In genomic region chr13:40644838-40645620, GRCh38 we compare ENCODE assay signal across 9 cellular contexts. TPM values are rescaled to one million over a fixed set of nuclear protein-coding genes. Genes with fewer than 3 reads are reported as not detected.
DNase-seq lines count a peak whose midpoint lies in the region; ATAC-seq lines count a peak whose summit lies in the region.
"Had no signal": no experiment of that assay in that cellular context is flagged by ENCODE, and none has a peak within 500 bp of the region (broad histone marks: within the 10 kb centered on the region; RNA-seq: fewer than 3 reads in every experiment).

No MANE protein-coding gene starts in this region.

- no peaks in the 10 kb centered on the region for H3K27me3 Mint-ChIP-seq in activated T-cell treated with anti-CD3 and anti-CD28 coated beads, Interleukin-2, amount 50 U/mL, for 72 hours (ENCODE audit: low read depth)
- no peaks in the 10 kb centered on the region for H3K27me3 Mint-ChIP-seq in activated T-helper 1 cell treated with anti-CD3 and anti-CD28 coated beads, Interleukin-12 subunit alpha, Interleukin-12 subunit beta, Interleukin-2, Interleukin-4 antibody, amounts not matched to agents 30 ng/mL and 10 ng/mL and 1 ng/mL, durations not matched to agents 14 hours and 24 hours and 36 hours (ENCODE audit: insufficient read depth)
- no peaks in the 10 kb centered on the region for H3K27me3 Mint-ChIP-seq in stimulated activated naive CD8-positive, alpha-beta T cell treated with anti-CD3 and anti-CD28 coated beads, Interleukin-15, amount 100 ng/mL, for 72 hours

- H3K27me3 ChIP-seq in HAP-1 (ENCODE audit: low read depth), result no peaks in the 10 kb centered on the region

- no peaks in the 10 kb centered on the region for H3K9me3 ChIP-seq in HAP-1

- no peak overlapping the region for H3K4me3 ChIP-seq in HAP-1

- ATAC-seq in activated T-cell treated with anti-CD3 and anti-CD28 coated beads, Interleukin-2, amount 50 U/mL, for 72 hours (replicated peaks in 1 of 2), result peak; percentile 73 to 91
- ATAC-seq in stimulated activated naive CD8-positive, alpha-beta T cell treated with anti-CD3 and anti-CD28 coated beads, Interleukin-15, amount 100 ng/mL, for 72 hours, result peak; percentile 76
- ATAC-seq in GM18520 (IDR thresholded peaks at IDR 0.05; ENCODE audit: unreplicated experiment) (no peak), HG02588 (IDR thresholded peaks at IDR 0.05; ENCODE audit: unreplicated experiment) (no peak)

- in situ Hi-C loops in HAP-1 (cut with MboI; ENCODE audit: low sequenced_read_pairs), result no loop called here

- H3K9me3 Mint-ChIP-seq in activated T-cell treated with anti-CD3 and anti-CD28 coated beads, Interleukin-2, amount 50 U/mL, for 72 hours, result no peaks in the 10 kb centered on the region
- H3K9me3 Mint-ChIP-seq in activated T-helper 1 cell treated with anti-CD3 and anti-CD28 coated beads, Interleukin-12 subunit alpha, Interleukin-12 subunit beta, Interleukin-2, Interleukin-4 antibody, amounts not matched to agents 30 ng/mL and 10 ng/mL and 1 ng/mL, durations not matched to agents 14 hours and 24 hours and 36 hours, result no peaks in the 10 kb centered on the region
- H3K9me3 Mint-ChIP-seq in stimulated activated naive CD8-positive, alpha-beta T cell treated with anti-CD3 and anti-CD28 coated beads, Interleukin-15, amount 100 ng/mL, for 72 hours, result no peaks in the 10 kb centered on the region

- H3K4me1 ChIP-seq in HAP-1, result peaks cover 35% of the 10 kb centered on the region

- no peaks in the 10 kb centered on the region for H3K36me3 ChIP-seq in HAP-1 (replicated peaks)

- peak in 1 of 2 donors; percentile 49 for DNase-seq in activated T-cell treated with anti-CD3 and anti-CD28 coated beads, Interleukin-2, amount 50 U/mL, for 72 hours
- DNase-seq in activated T-cell treated with anti-CD3 and anti-CD28 coated beads, Interleukin-2, amount 50 U/mL, for 1 hour, result no peak
- DNase-seq in activated T-helper 1 cell treated with anti-CD3 and anti-CD28 coated beads, Interleukin-12 subunit alpha, Interleukin-12 subunit beta, Interleukin-2, Interleukin-4 antibody, amounts not matched to agents 30 ng/mL and 10 ng/mL and 1 ng/mL, durations not matched to agents 14 hours and 24 hours and 36 hours (ENCODE audit: low spot score), result no peak
- DNase-seq in islet precursor cell (peak; percentile 42), HAP-1 (ENCODE audit: low spot score in 2 of 2) (no peak)
- DNase-seq in stimulated activated naive CD8-positive, alpha-beta T cell treated with anti-CD3 and anti-CD28 coated beads, Interleukin-15, amount 100 ng/mL, for 72 hours, result no peak
- DNase-seq: stimulated activated CD4-positive, alpha-beta T cell treated with anti-CD3 and anti-CD28 coated beads, Interleukin-2, amount 100 ng/mL, for 48 hours had no signal

- H3K4me3 Mint-ChIP-seq in activated T-cell treated with anti-CD3 and anti-CD28 coated beads, Interleukin-2, amount 50 U/mL, for 72 hours, result peak overlapping the region; percentile 56 to 63
- no peak overlapping the region for H3K4me3 Mint-ChIP-seq in activated T-helper 1 cell treated with anti-CD3 and anti-CD28 coated beads, Interleukin-12 subunit alpha, Interleukin-12 subunit beta, Interleukin-2, Interleukin-4 antibody, amounts not matched to agents 30 ng/mL and 10 ng/mL and 1 ng/mL, durations not matched to agents 14 hours and 24 hours and 36 hours
- peak overlapping the region; percentile 57 to 60 for H3K4me3 Mint-ChIP-seq in stimulated activated naive CD8-positive, alpha-beta T cell treated with anti-CD3 and anti-CD28 coated beads, Interleukin-15, amount 100 ng/mL, for 72 hours

- H3K27ac Mint-ChIP-seq in activated T-cell treated with anti-CD3 and anti-CD28 coated beads, Interleukin-2, amount 50 U/mL, for 72 hours, result peak overlapping the region; percentile 99
- H3K27ac Mint-ChIP-seq in activated T-helper 1 cell treated with anti-CD3 and anti-CD28 coated beads, Interleukin-12 subunit alpha, Interleukin-12 subunit beta, Interleukin-2, Interleukin-4 antibody, amounts not matched to agents 30 ng/mL and 10 ng/mL and 1 ng/mL, durations not matched to agents 14 hours and 24 hours and 36 hours, result peak overlapping the region; percentile 66
- peak overlapping the region; percentile 90 to 94 for H3K27ac Mint-ChIP-seq in stimulated activated naive CD8-positive, alpha-beta T cell treated with anti-CD3 and anti-CD28 coated beads, Interleukin-15, amount 100 ng/mL, for 72 hours

- intact Hi-C loops in activated T-helper 1 cell treated with anti-CD3 and anti-CD28 coated beads, Interleukin-12 subunit alpha, Interleukin-12 subunit beta, Interleukin-2, Interleukin-4 antibody, amounts not matched to agents 30 ng/mL and 10 ng/mL and 1 ng/mL, durations not matched to agents 14 hours and 24 hours and 36 hours (cut with micrococcal nuclease), result loop anchor here (1.0 to 2.0 kb wide), 2 partner anchors 8 to 20 kb away; no protein-coding TSS in a partner anchor

- peaks cover 2 to 4% of the 10 kb centered on the region in 2 donors for H3K36me3 Mint-ChIP-seq in activated T-cell treated with anti-CD3 and anti-CD28 coated beads, Interleukin-2, amount 50 U/mL, for 72 hours (ENCODE audit: insufficient read depth in 2 of 2)
- H3K36me3 Mint-ChIP-seq in activated T-helper 1 cell treated with anti-CD3 and anti-CD28 coated beads, Interleukin-12 subunit alpha, Interleukin-12 subunit beta, Interleukin-2, Interleukin-4 antibody, amounts not matched to agents 30 ng/mL and 10 ng/mL and 1 ng/mL, durations not matched to agents 14 hours and 24 hours and 36 hours (ENCODE audit: low read depth), result peaks cover 19% of the 10 kb centered on the region

- H3K4me1 Mint-ChIP-seq in activated T-cell treated with anti-CD3 and anti-CD28 coated beads, Interleukin-2, amount 50 U/mL, for 72 hours (ENCODE audit: low read depth), result peaks cover 99% of the 10 kb centered on the region
- peaks cover 84% of the 10 kb centered on the region for H3K4me1 Mint-ChIP-seq in activated T-helper 1 cell treated with anti-CD3 and anti-CD28 coated beads, Interleukin-12 subunit alpha, Interleukin-12 subunit beta, Interleukin-2, Interleukin-4 antibody, amounts not matched to agents 30 ng/mL and 10 ng/mL and 1 ng/mL, durations not matched to agents 14 hours and 24 hours and 36 hours (ENCODE audit: low read depth)
- peaks cover 94% of the 10 kb centered on the region for H3K4me1 Mint-ChIP-seq in stimulated activated naive CD8-positive, alpha-beta T cell treated with anti-CD3 and anti-CD28 coated beads, Interleukin-15, amount 100 ng/mL, for 72 hours

RNA-seq across cellular contexts. Expression of gene FOXO1, which starts 21.4 kb away (rescaled TPM):
- total RNA-seq in activated T-cell treated with anti-CD3 and anti-CD28 coated beads, Interleukin-2, amount 50 U/mL, for 72 hours, result 10 to 100 TPM; 47.0 to 56.9 TPM
- 41.9 and 43.1 TPM in 2 replicates for total RNA-seq in activated T-helper 1 cell treated with anti-CD3 and anti-CD28 coated beads, Interleukin-12 subunit alpha, Interleukin-12 subunit beta, Interleukin-2, Interleukin-4 antibody, amounts not matched to agents 30 ng/mL and 10 ng/mL and 1 ng/mL, durations not matched to agents 14 hours and 24 hours and 36 hours

Comparison
In these comparisons a context has a peak if more than half of its experiments do, and no peak if none do; other contexts are left out.
1. ATAC-seq: peak in activated T-cell treated with anti-CD3 and anti-CD28 coated beads, Interleukin-2, amount 50 U/mL, for 72 hours (2 of 2) and stimulated activated naive CD8-positive, alpha-beta T cell treated with anti-CD3 and anti-CD28 coated beads, Interleukin-15, amount 100 ng/mL, for 72 hours (single experiment); none in GM18520 (single experiment) and HG02588 (single experiment).
2. Peak in every context shown above with its lines, with median percentiles within 50 percentile points of each other: H3K27ac Mint-ChIP-seq.